8 cellular contexts compared by ENCODE assay signal in the genomic region with DNA sequence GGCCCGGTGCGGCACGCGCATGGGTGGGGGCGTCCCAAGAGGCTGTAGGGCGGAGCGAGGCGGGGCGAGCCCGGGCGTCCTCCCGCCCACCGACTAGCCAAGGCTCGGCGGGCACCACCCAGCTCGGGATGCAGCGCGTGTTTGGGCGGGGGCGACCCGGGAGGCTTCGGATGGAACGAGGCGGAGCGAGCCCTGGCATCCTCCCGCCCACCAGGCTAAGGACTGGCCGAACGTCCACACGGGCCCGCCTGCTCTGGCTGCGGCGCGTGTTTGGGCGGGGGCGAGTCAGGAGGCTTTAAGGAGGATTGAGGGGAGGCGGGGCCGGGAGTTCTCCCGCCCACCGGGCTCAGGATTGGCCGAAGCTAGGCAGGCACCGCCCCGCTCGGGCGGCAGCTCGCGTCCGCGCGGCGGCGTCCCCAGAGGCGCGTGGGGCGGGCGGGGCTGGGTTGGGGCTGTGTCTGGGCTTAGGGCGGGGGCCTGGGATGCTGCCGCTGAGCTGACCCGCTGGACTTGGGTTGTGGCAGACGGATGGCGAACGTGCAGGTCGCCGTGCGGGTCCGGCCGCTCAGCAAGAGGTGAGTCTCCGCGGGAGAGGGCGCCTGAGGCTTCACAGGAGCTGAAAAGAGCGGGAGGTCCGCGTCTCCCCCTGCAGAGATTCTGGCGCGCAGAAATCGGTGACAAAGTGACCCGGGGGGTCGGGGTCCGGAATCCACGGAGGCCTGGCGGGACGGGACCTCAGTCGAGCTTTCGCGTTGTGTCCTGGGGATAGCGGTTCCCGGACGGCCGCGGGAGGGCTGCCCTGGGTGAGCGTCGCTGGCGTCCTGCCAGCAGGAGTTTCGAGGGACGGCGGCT. TPM values are rescaled to one million over a fixed set of nuclear protein-coding genes. Genes with fewer than 3 reads are reported as not detected.
DNase-seq lines count a peak whose midpoint lies in the region; ATAC-seq, FAIRE-seq and TF ChIP-seq lines count a peak whose summit lies in the region.

Gene STARD9, plus strand, starts transcription at position 419 of the 852 bp plus-strand sequence. Its CDS starts 110 bp downstream, at position 529.

- in situ Hi-C loops in HepG2 (cut with HindIII; ENCODE audit: extremely low pct_ligation_motif_present, low pct_unique_long_range_greater_than_20kb) = no loop called here

- CTCF ChIA-PET in HepG2 (lab: Yijun Ruan, JAX; ENCODE audit: low intra/inter-chr PET ratio, low total read pairs) = interaction anchor here (2.0 kb wide), 1 partner anchor 16 kb away, joined by 4 read pairs; no protein-coding TSS in a partner anchor

- H4K20me1 ChIP-seq in HepG2 (ENCODE audit: insufficient read depth, low read length) = no peaks in the 10 kb centered on the region

- intact Hi-C loops in dendritic cell treated with granulocyte-macrophage colony-stimulating factor and Interleukin-4, amounts not matched to agents 40 ng/mL and 50 ng/mL, for 4 days (cut with micrococcal nuclease) = loop anchor here (2.0 to 10.0 kb wide), 2 partner anchors 27 to 301 kb away; partner anchors contain the start of genes GANC, HAUS2, LRRC57 and TMEM87A
- intact Hi-C loops in HepG2 (cut with micrococcal nuclease; ENCODE audit: unreplicated experiment) = no loop called here

- no peaks in the 10 kb centered on the region; a peak in 1 of 5 replicates for H3K27me3 ChIP-seq in HepG2 (ENCODE audit: control insufficient read depth in 1 of 2, insufficient read depth in 2 of 2, low read length in 2 of 2)

- TF ChIP-seq EP300 in HepG2 (IDR thresholded peaks at IDR 0.05; ENCODE audit: low read depth in 2 of 2, low read length in 2 of 2) (0 out of 4 replicates have a peak, but pooled peaks of 1 of the 2 experiments have one; percentile 4), HepG2 (CRISPR knock-in tag; IDR thresholded peaks at IDR 0.05; ENCODE audit: borderline replicate concordance) (no peak)

- H3K4me1 Mint-ChIP-seq in dendritic cell treated with granulocyte-macrophage colony-stimulating factor and Interleukin-4, amounts not matched to agents 40 ng/mL and 50 ng/mL, for 4 days (ENCODE audit: low read depth) = peaks cover 26% of the 10 kb centered on the region

- H3K27ac ChIP-seq in HepG2 (ENCODE audit: extremely low read length, insufficient read depth, low read length) = peak within 1 kb of the TSS; percentile 80

- peaks cover 6% of the 10 kb centered on the region for H3K36me3 Mint-ChIP-seq in dendritic cell treated with granulocyte-macrophage colony-stimulating factor and Interleukin-4, amounts not matched to agents 40 ng/mL and 50 ng/mL, for 4 days (ENCODE audit: low read depth)

- peak; percentile 90 for ATAC-seq in GM19397 (IDR thresholded peaks at IDR 0.05; ENCODE audit: unreplicated experiment)
- ATAC-seq in HG03565 (IDR thresholded peaks at IDR 0.05; ENCODE audit: unreplicated experiment) = peak; percentile 87
- ATAC-seq in HepG2 = peak; percentile 95

- H3K36me3 ChIP-seq in HepG2 (replicated peaks in 1 of 2; ENCODE audit: control insufficient read depth in 1 of 2, insufficient read depth in 2 of 2, low read length in 2 of 2) = no peaks in the 10 kb centered on the region

- H3K9ac ChIP-seq in HepG2 (ENCODE audit: insufficient read depth, low read depth, low read length) = peak within 1 kb of the TSS; percentile 74

- H3K4me2 ChIP-seq in HepG2 (ENCODE audit: low read depth, low read length) = peak within 1 kb of the TSS; percentile 99

- no peaks in the 10 kb centered on the region for H3K9me3 Mint-ChIP-seq in dendritic cell treated with granulocyte-macrophage colony-stimulating factor and Interleukin-4, amounts not matched to agents 40 ng/mL and 50 ng/mL, for 4 days

- FAIRE-seq in HepG2 (lab: Jason Lieb, UNC) = peak; percentile 81

- peak; percentile 19; the same call in 1 of the 2 replicates for TF ChIP-seq RAD21 in HepG2 (CRISPR knock-in tag; IDR thresholded peaks at IDR 0.05)

- DNase-seq in CD1c-positive myeloid dendritic cell (ENCODE audit: extremely low spot score) = peak; percentile 99
- peak; percentile 81 for DNase-seq in NCI-H748 treated with DMSO at 0.1 percent for 48 hours (lab: John Stamatoyannopoulos, UW)
- DNase-seq in activated CD4-positive, alpha-beta T cell treated with anti-CD3 and anti-CD28 coated beads, Interleukin-2, amount 50 U/mL, for 1 hour = peak; percentile 91
- DNase-seq in HepG2 (ENCODE audit: low spot score) = peak; percentile 96
- peak; percentile 94 to 95 for DNase-seq in stimulated activated CD4-positive, alpha-beta T cell treated with anti-CD3 and anti-CD28 coated beads, Interleukin-2, amount 100 ng/mL, for 48 hours

- H3K79me2 ChIP-seq in HepG2 (ENCODE audit: insufficient read depth, low read length) = peaks cover 4% of the 10 kb centered on the region

- H3K9me3 ChIP-seq in HepG2 (ENCODE audit: low read length) = no peaks in the 10 kb centered on the region

- peak within 1 kb of the TSS; percentile 81 for H3K27ac Mint-ChIP-seq in dendritic cell treated with granulocyte-macrophage colony-stimulating factor and Interleukin-4, amounts not matched to agents 40 ng/mL and 50 ng/mL, for 4 days

- no TSS peak for BruUV-seq in HepG2 (replicated peaks; lab: Mats Ljungman, UMichigan)

- peaks cover 50% of the 10 kb centered on the region for H3K27me3 Mint-ChIP-seq in dendritic cell treated with granulocyte-macrophage colony-stimulating factor and Interleukin-4, amounts not matched to agents 40 ng/mL and 50 ng/mL, for 4 days

- TF ChIP-seq CTCF in HepG2 (CRISPR knock-in tag; IDR thresholded peaks at IDR 0.05) = no peak; the same call in 1 of the 2 replicates

- POLR2A ChIA-PET in HepG2 (lab: Yijun Ruan, JAX) = interaction anchor here (0.6 to 2.2 kb wide), 15 partner anchors 8 to 382 kb away, joined by 3 to 20 read pairs (median 5); partner anchors contain the start of genes HAUS2, LRRC57, SNAP23 and TMEM87A

- H2AFZ ChIP-seq in HepG2 (ENCODE audit: low read length) = peak within 1 kb of the TSS; percentile 85

- peak within 1 kb of the TSS; percentile 76 to 93 (median 77) for H3K4me3 ChIP-seq in HepG2 (replicated peaks in 1 of 3; ENCODE audit: insufficient read depth in 1 of 3, low read depth in 2 of 3, low read length in 3 of 3)

- TF ChIP-seq POLR2A in HepG2 (IDR thresholded peaks at IDR 0.05; ENCODE audit: insufficient read depth in 1 of 2, low read depth in 2 of 2, low read length in 2 of 2) = peak; percentile 76 to 86

- peaks cover 34% of the 10 kb centered on the region for H3K4me1 ChIP-seq in HepG2 (ENCODE audit: insufficient read depth, low read length)

- WGBS in HepG2 (ENCODE audit: low lambda C conversion rate) = 0% methylated on average over 17 of the region's 95 CpGs

- peak within 1 kb of the TSS; percentile 96 for H3K4me3 Mint-ChIP-seq in dendritic cell treated with granulocyte-macrophage colony-stimulating factor and Interleukin-4, amounts not matched to agents 40 ng/mL and 50 ng/mL, for 4 days

TF ChIP-seq in HepG2, 621 proteins besides CTCF, POLR2A, EP300 and RAD21 (continues in another document):
- TF ChIP-seq HNF1B (CRISPR knock-in tag; IDR thresholded peaks at IDR 0.05) (peak; percentile 42), NFATC3 (CRISPR knock-in tag; IDR thresholded peaks at IDR 0.05) (peak; percentile 84; the same call in 1 of the 2 replicates), YEATS4 (CRISPR knock-in tag; IDR thresholded peaks at IDR 0.05; ENCODE audit: borderline replicate concordance) (peak; percentile 70; the same call in 1 of the 2 replicates), TSC22D2 (CRISPR knock-in tag; IDR thresholded peaks at IDR 0.05; ENCODE audit: borderline replicate concordance) (peak; percentile 85; the same call in 1 of the 2 replicates), SMAD1 (CRISPR knock-in tag; IDR thresholded peaks at IDR 0.05; ENCODE audit: borderline replicate concordance, low read depth) (peak; percentile 91; the same call in 1 of the 2 replicates), HNRNPLL (IDR thresholded peaks at IDR 0.05; ENCODE audit: low read depth, low read length, poor library complexity, severe bottlenecking) (peak; percentile 55)

RNA-seq across cellular contexts. Expression of gene STARD9, which starts in this region (rescaled TPM):
- 2.7 and 5.3 TPM in 2 replicates for total RNA-seq in HepG2 (2016; rRNA removed; fragmentation: Illumina TruSeq; extraction: Trizol)
- total RNA-seq in HepG2 (2016; cell fraction: cytosol; rRNA removed; fragmentation: Illumina TruSeq; extraction: Trizol; ENCODE audit: low read depth) = 1.0 and 1.3 TPM in 2 replicates
- 2.6 and 4.9 TPM in 2 replicates for total RNA-seq in HepG2 (2016; cell fraction: insoluble cytoplasmic fraction; rRNA removed; fragmentation: Illumina TruSeq; extraction: Trizol)
- 0.86 and 1.4 TPM in 2 replicates for total RNA-seq in HepG2 (2016; cell fraction: membrane; rRNA removed; fragmentation: Illumina TruSeq; extraction: Trizol)
- total RNA-seq in HepG2 (2016; cell fraction: nucleus; rRNA removed; fragmentation: Illumina TruSeq; extraction: Trizol) = 9.0 and 12.9 TPM in 2 replicates
- polyA plus RNA-seq in HepG2 (2011; rRNA removed) = 7.5 and 9.0 TPM in 2 replicates
- polyA plus RNA-seq in HepG2 (2011; cell fraction: cytosol; rRNA removed) = 1.7 and 1.9 TPM in 2 replicates
- polyA plus RNA-seq in HepG2 (2011; cell fraction: nucleus; rRNA removed) = 57.0 and 60.2 TPM in 2 replicates
- polyA plus RNA-seq in HepG2 (2012) = 5.9 and 8.8 TPM in 2 replicates
- 0.23 and 0.53 TPM in 2 replicates for polyA plus RNA-seq in HepG2 (2016; cell fraction: cytosol; fragmentation: Illumina TruSeq; extraction: Trizol; ENCODE audit: low read depth)
- polyA plus RNA-seq in HepG2 (2016; cell fraction: insoluble cytoplasmic fraction; fragmentation: Illumina TruSeq; extraction: Trizol; ENCODE audit: low read depth) = 1.4 and 1.8 TPM in 2 replicates
- 0.34 and 0.55 TPM in 2 replicates for polyA plus RNA-seq in HepG2 (2016; cell fraction: membrane; fragmentation: Illumina TruSeq; extraction: Trizol; ENCODE audit: low read depth)
- 20.5 and 20.8 TPM in 2 replicates for polyA plus RNA-seq in HepG2 (2016; cell fraction: nucleus; fragmentation: Illumina TruSeq; extraction: Trizol; ENCODE audit: insufficient read depth, low read depth)
- 8.8 and 8.9 TPM in 2 replicates for polyA minus RNA-seq in HepG2 (2011; rRNA and poly(A)+ RNA removed; ENCODE audit: low replicate concordance)
- polyA minus RNA-seq in HepG2 (2011; cell fraction: cytosol; rRNA and poly(A)+ RNA removed) = 1.9 and 2.0 TPM in 2 replicates
- 28.7 and 30.3 TPM in 2 replicates for polyA minus RNA-seq in HepG2 (2011; cell fraction: nucleus; rRNA and poly(A)+ RNA removed)

Comparison
In these comparisons a context has a peak if more than half of its experiments do, and no peak if none do; other contexts are left out.
1. Peak in every context shown above with its lines: DNase-seq, ATAC-seq, H3K4me3 ChIP-seq and H3K27ac ChIP-seq.